In the genomic region with DNA sequence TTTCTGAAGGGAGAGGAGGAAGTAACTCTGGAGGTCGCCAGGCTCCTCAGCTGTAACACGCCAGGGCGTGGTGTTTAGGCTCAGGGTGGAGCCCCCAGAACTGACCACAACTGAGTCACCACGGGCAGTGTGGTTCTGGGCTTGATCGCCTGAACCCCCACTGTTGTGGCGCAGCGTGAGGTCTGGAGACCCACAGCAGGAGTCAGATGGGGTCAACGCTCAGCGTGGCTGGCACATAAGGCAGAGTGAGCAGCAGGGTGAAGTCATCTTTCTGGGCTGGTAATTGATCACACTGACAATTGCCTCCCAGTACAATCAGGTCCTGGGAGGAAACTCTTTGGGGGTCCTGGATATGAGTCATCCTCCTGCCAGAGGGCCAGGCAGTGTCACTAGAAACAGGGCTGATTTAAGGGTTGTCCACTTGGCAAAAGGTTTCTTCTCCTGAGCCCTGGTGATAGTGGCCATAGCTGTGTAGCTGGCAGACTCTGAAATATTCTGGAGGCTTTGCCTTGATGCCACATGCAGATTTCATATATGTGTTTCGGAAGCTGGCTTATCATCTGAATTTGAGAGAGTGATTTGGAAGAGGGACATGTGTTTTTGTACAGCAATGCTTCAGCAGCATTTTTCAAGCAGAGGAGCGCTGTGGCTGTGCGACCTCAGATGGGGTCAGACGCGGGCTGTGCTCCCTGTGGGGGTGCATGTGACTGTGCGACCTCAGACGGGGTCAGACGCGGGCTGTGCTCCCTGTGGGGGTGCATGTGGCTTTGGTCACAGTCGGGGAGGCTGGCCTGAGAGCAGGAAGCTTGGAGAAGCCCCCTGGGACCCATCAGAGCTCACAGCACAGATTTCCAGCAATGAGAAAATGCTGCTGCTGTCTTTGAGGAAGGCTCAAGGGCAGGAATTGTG, we compare ENCODE assay signal across 1 cellular context.
TF ChIP-seq lines count a peak whose summit lies in the region.

No MANE protein-coding gene starts in this region.

TF ChIP-seq in SK-N-SH, 30 proteins besides CTCF, POLR2A, EP300 and RAD21:
- no peak; the same call in 1 of the 2 replicates for TF ChIP-seq POLR2AphosphoS5 (IDR thresholded peaks at IDR 0.05; ENCODE audit: low read depth, low read length)
- TF ChIP-seq RFX5 (IDR thresholded peaks at IDR 0.05; ENCODE audit: low read length): no peak
- peak; percentile 59; the same call in 1 of the 2 replicates for TF ChIP-seq FOXM1 (IDR thresholded peaks at IDR 0.05; ENCODE audit: low read depth)
- 0 out of 2 replicates have a peak, but pooled peaks have one; percentile 16 for TF ChIP-seq ELF1 (IDR thresholded peaks at IDR 0.05)
- peak; percentile 68 for TF ChIP-seq TEAD4 (IDR thresholded peaks at IDR 0.05; ENCODE audit: borderline replicate concordance, insufficient read depth)
- TF ChIP-seq FOSL2 (IDR thresholded peaks at IDR 0.05; ENCODE audit: borderline replicate concordance, low read depth): peak; percentile 83; the same call in 1 of the 2 replicates
- TF ChIP-seq NRF1 (IDR thresholded peaks at IDR 0.05; ENCODE audit: low read depth, low read length): no peak
- peak; percentile 99 for TF ChIP-seq RXRA (IDR thresholded peaks at IDR 0.05; ENCODE audit: borderline replicate concordance, low read depth)
- TF ChIP-seq MXI1 (IDR thresholded peaks at IDR 0.05; ENCODE audit: low read depth, low read length): no peak
- TF ChIP-seq, protein P1, sequence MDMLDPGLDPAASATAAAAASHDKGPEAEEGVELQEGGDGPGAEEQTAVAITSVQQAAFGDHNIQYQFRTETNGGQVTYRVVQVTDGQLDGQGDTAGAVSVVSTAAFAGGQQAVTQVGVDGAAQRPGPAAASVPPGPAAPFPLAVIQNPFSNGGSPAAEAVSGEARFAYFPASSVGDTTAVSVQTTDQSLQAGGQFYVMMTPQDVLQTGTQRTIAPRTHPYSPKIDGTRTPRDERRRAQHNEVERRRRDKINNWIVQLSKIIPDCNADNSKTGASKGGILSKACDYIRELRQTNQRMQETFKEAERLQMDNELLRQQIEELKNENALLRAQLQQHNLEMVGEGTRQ (IDR thresholded peaks at IDR 0.05; ENCODE audit: borderline replicate concordance, low read depth, low read length): no peak
- no peak for TF ChIP-seq CHD2 (IDR thresholded peaks at IDR 0.05; ENCODE audit: low read length, partially characterized antibody)
- TF ChIP-seq NFIC (IDR thresholded peaks at IDR 0.05; ENCODE audit: borderline replicate concordance): peak; percentile 82
- TF ChIP-seq, protein P2, sequence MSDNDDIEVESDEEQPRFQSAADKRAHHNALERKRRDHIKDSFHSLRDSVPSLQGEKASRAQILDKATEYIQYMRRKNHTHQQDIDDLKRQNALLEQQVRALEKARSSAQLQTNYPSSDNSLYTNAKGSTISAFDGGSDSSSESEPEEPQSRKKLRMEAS (IDR thresholded peaks at IDR 0.05; ENCODE audit: low read depth): peak; percentile 44; the same call in 1 of the 2 replicates
- TF ChIP-seq, protein P3, sequence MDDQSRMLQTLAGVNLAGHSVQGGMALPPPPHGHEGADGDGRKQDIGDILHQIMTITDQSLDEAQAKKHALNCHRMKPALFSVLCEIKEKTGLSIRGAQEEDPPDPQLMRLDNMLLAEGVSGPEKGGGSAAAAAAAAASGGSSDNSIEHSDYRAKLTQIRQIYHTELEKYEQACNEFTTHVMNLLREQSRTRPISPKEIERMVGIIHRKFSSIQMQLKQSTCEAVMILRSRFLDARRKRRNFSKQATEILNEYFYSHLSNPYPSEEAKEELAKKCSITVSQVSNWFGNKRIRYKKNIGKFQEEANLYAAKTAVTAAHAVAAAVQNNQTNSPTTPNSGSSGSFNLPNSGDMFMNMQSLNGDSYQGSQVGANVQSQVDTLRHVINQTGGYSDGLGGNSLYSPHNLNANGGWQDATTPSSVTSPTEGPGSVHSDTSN (IDR thresholded peaks at IDR 0.05): peak; percentile 93
- TF ChIP-seq MEF2A (IDR thresholded peaks at IDR 0.05; ENCODE audit: borderline replicate concordance, low read depth): peak; percentile 45; the same call in 1 of the 2 replicates
- TF ChIP-seq TCF12 (IDR thresholded peaks at IDR 0.05): peak; percentile 91
- TF ChIP-seq EZH2phosphoT487 (IDR thresholded peaks at IDR 0.05; ENCODE audit: borderline replicate concordance, low read depth): no peak
- no peak for TF ChIP-seq RCOR1 (IDR thresholded peaks at IDR 0.05; ENCODE audit: low read length)
- TF ChIP-seq JUND (IDR thresholded peaks at IDR 0.05): peak; percentile 90
- no peak for TF ChIP-seq YY1 (IDR thresholded peaks at IDR 0.05; ENCODE audit: low read depth)
- no peak for TF ChIP-seq GATA2 (CRISPR knock-in tag; IDR thresholded peaks at IDR 0.05)
- no peak for TF ChIP-seq SMC3 (IDR thresholded peaks at IDR 0.05; ENCODE audit: low read depth, low read length)
- TF ChIP-seq, protein P4, sequence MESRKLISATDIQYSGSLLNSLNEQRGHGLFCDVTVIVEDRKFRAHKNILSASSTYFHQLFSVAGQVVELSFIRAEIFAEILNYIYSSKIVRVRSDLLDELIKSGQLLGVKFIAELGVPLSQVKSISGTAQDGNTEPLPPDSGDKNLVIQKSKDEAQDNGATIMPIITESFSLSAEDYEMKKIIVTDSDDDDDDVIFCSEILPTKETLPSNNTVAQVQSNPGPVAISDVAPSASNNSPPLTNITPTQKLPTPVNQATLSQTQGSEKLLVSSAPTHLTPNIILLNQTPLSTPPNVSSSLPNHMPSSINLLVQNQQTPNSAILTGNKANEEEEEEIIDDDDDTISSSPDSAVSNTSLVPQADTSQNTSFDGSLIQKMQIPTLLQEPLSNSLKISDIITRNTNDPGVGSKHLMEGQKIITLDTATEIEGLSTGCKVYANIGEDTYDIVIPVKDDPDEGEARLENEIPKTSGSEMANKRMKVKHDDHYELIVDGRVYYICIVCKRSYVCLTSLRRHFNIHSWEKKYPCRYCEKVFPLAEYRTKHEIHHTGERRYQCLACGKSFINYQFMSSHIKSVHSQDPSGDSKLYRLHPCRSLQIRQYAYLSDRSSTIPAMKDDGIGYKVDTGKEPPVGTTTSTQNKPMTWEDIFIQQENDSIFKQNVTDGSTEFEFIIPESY (IDR thresholded peaks at IDR 0.05; ENCODE audit: borderline replicate concordance, low read depth): peak; percentile 67
